24 cellular contexts compared by ENCODE assay signal in genomic region chr12:111337371-111337770, GRCh38.
"Had no signal": no experiment of that assay in that cellular context is flagged by ENCODE, and none has a peak within 500 bp of the region (broad histone marks: within the 10 kb centered on the region; RNA-seq: fewer than 3 reads in every experiment).

No MANE protein-coding gene starts in this region.

- H3K4me1 Mint-ChIP-seq: mesothelial cell of epicardium had no signal

- H3K4me3 Mint-ChIP-seq: mesothelial cell of epicardium, naive B cell had no signal

- DNase-seq: dermis blood vessel endothelial cell; dorsolateral prefrontal cortex; effector CD4-positive, alpha-beta T cell; effector memory CD4-positive, alpha-beta T cell; erythroblast; esophagus squamous epithelium; foreskin fibroblast; foreskin melanocyte; gastrocnemius medialis; glutamatergic neuron; head of caudate nucleus; heart right ventricle; hippocampal formation; left cardiac atrium; left lung; left ventricle myocardium superior; lower lobe of right lung; mesenchymal stem cell; mucosa of descending colon; naive B cell had no signal

- H3K27me3 ChIP-seq: dorsolateral prefrontal cortex, gastrocnemius medialis, heart right ventricle had no signal

- H3K9me3 Mint-ChIP-seq: mesothelial cell of epicardium, naive B cell had no signal

- H3K27ac Mint-ChIP-seq: mesothelial cell of epicardium had no signal

- H3K27me3 Mint-ChIP-seq: naive B cell had no signal

- H3K27ac ChIP-seq: coronary artery, dorsolateral prefrontal cortex, epithelial cell of prostate, esophagus squamous epithelium, gastrocnemius medialis, heart right ventricle, left lung, lower lobe of right lung had no signal

- H3K36me3 Mint-ChIP-seq: naive B cell had no signal

- H3K4me1 ChIP-seq: esophagus squamous epithelium, gastrocnemius medialis, heart right ventricle, left lung, lower lobe of right lung had no signal

- ATAC-seq: esophagus mucosa, gastrocnemius medialis, heart right ventricle, left cardiac atrium, left lung, left ventricle myocardium superior, lower lobe of right lung, mucosa of descending colon had no signal

- H3K9me3 ChIP-seq: esophagus squamous epithelium, gastrocnemius medialis, heart right ventricle, left lung, lower lobe of right lung, mucosa of descending colon had no signal
